8 cellular contexts compared by ENCODE assay signal in the genomic region with DNA sequence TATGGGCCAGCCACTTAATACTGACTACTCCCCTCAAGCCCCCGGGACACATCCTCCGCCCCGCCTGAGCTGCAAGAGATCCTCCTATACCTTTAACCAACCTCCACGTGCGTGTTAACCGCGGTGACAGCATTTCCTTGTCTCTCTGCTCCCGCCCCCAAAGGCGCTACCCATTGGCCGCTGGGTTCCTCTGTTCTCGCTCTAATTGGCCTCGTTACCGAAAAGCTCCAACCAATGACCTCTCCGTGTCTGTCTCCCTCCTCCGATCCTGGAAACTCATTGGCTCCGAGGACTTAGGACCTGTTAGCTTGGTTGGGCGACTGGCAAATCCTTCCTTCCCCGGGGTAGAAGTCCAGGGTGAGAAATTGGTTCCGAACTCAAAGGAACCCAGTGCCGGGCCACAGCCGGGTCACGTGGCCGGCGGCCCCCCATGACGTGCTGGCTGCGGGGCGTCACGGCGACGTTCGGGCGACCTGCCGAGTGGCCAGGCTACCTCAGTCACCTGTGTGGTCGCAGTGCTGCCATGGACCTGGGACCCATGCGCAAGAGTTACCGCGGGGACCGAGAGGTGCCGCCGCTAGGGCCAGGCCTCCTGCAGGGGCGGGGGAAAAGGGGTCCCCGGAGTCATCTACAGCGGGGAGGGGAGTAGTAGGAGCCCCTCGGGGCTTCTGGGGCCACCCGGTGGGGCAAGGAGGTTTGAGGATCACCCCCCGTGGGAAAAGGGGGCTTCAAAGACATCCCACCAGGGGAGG. TPM values are rescaled to one million over a fixed set of nuclear protein-coding genes. Genes with fewer than 3 reads are reported as not detected.
A peak's percentile ranks its signal among the peaks of the same experiment; 100 is the strongest.
DNase-seq lines count a peak whose midpoint lies in the region; ATAC-seq and TF ChIP-seq lines count a peak whose summit lies in the region.

Gene PNPO, plus strand, starts transcription at position 326 of the 752 bp plus-strand sequence. Its CDS starts 105 bp downstream, at position 431.

- peak within 1 kb of the TSS; percentile 97 for H3K27ac Mint-ChIP-seq in activated T-cell treated with anti-CD3 and anti-CD28 coated beads, Interleukin-2, amount 50 U/mL, for 24 hours

- peak within 1 kb of the TSS; percentile 94 for H3K4me2 ChIP-seq in PC-9

- no peaks in the 10 kb centered on the region for H3K9me2 ChIP-seq in PC-9 (ENCODE audit: insufficient read depth)

- H3K27ac ChIP-seq in PC-9 (peak within 1 kb of the TSS; percentile 33), esophagus (ENCODE audit: low read depth in 2 of 2, low read length in 1 of 2) (peak within 1 kb of the TSS; percentile 37 to 87)

- no peaks in the 10 kb centered on the region for H3K27me3 Mint-ChIP-seq in activated T-cell treated with anti-CD3 and anti-CD28 coated beads, Interleukin-2, amount 50 U/mL, for 24 hours

- H3K27me3 ChIP-seq in PC-9 (ENCODE audit: insufficient read depth, low read depth) (no peaks in the 10 kb centered on the region), esophagus (ENCODE audit: control insufficient read depth in 1 of 2, insufficient read depth in 2 of 2, low read length in 2 of 2) (no peaks in the 10 kb centered on the region), mucosa of stomach (ENCODE audit: control insufficient read depth, insufficient read depth, low read length) (no peaks in the 10 kb centered on the region)

- peak; percentile 100 for DNase-seq in DMS53 (lab: John Stamatoyannopoulos, UW)
- peak; percentile 99 for DNase-seq in Jurkat, Clone E6-1 (ENCODE audit: low read depth, low spot score)
- peak; percentile 88 to 96 for DNase-seq in PC-9
- peak; percentile 92 for DNase-seq in activated T-cell treated with anti-CD3 and anti-CD28 coated beads, Interleukin-2, amount 50 U/mL, for 24 hours
- peak; percentile 81 to 83 for DNase-seq in stimulated activated CD8-positive, alpha-beta memory T cell treated with anti-CD3 and anti-CD28 coated beads, Interleukin-7, amount 100 ng/mL, for 1 hour (ENCODE audit: low read depth in 2 of 2)

- peaks cover 41% of the 10 kb centered on the region for H3K36me3 Mint-ChIP-seq in activated T-cell treated with anti-CD3 and anti-CD28 coated beads, Interleukin-2, amount 50 U/mL, for 24 hours (ENCODE audit: low read depth)

- H3K36me3 ChIP-seq in PC-9 (ENCODE audit: low read depth) (peaks cover 4% of the 10 kb centered on the region), esophagus (ENCODE audit: control insufficient read depth in 2 of 2, insufficient read depth in 2 of 2, low read length in 1 of 2) (peaks cover 0 to 3% of the 10 kb centered on the region in 2 donors), mucosa of stomach (ENCODE audit: control insufficient read depth, insufficient read depth, low read length) (peaks cover under 1% of the 10 kb centered on the region)

- WGBS in esophagus, 2 donors: 1% methylated on average over 41 to 46 of the region's 46 CpGs

- H3K9me3 ChIP-seq in PC-9 (ENCODE audit: insufficient read depth, low read depth) (no peaks in the 10 kb centered on the region), esophagus (ENCODE audit: control insufficient read depth in 2 of 2, insufficient read depth in 1 of 2, low read depth in 1 of 2, low read length in 1 of 2) (no peaks in the 10 kb centered on the region), mucosa of stomach (ENCODE audit: control insufficient read depth, low read length) (no peaks in the 10 kb centered on the region)

- no peaks in the 10 kb centered on the region for H4K20me1 ChIP-seq in PC-9 (ENCODE audit: insufficient read depth)

- peaks cover 70% of the 10 kb centered on the region for H3K4me1 Mint-ChIP-seq in activated T-cell treated with anti-CD3 and anti-CD28 coated beads, Interleukin-2, amount 50 U/mL, for 24 hours (ENCODE audit: low read depth)

- BruUV-seq in PC-9 (replicated peaks; lab: Mats Ljungman, UMichigan): TSS peak; percentile 47

- peak; percentile 92 for ATAC-seq in GM21619 (IDR thresholded peaks at IDR 0.05; ENCODE audit: unreplicated experiment)

- peak within 1 kb of the TSS; percentile 89 for H3K4me3 Mint-ChIP-seq in activated T-cell treated with anti-CD3 and anti-CD28 coated beads, Interleukin-2, amount 50 U/mL, for 24 hours

- peak within 1 kb of the TSS; percentile 84 for H3K4me3 ChIP-seq in Jurkat, Clone E6-1 (ENCODE audit: low read length)
- peak within 1 kb of the TSS; percentile 87 for H3K4me3 ChIP-seq in PC-9
- peak within 1 kb of the TSS; percentile 71 to 77 for H3K4me3 ChIP-seq in esophagus (ENCODE audit: low read depth in 1 of 2, low read length in 2 of 2)
- peak within 1 kb of the TSS; percentile 28 for H3K4me3 ChIP-seq in mucosa of stomach (ENCODE audit: low read length)

- no peak; the same call in 1 of the 2 replicates for TF ChIP-seq CTCF in PC-9 (conservative IDR thresholded peaks at IDR 0.05)

- H3K79me2 ChIP-seq in PC-9 (ENCODE audit: low read depth): peaks cover 33% of the 10 kb centered on the region

- peak within 1 kb of the TSS; percentile 79 for H3K9ac ChIP-seq in mucosa of stomach (ENCODE audit: low read length)

- peaks cover 37% of the 10 kb centered on the region for H3F3A ChIP-seq in PC-9 (ENCODE audit: insufficient read depth, low read depth)

- CTCF ChIA-PET in PC-9 (lab: Charles Lee): interaction anchor here (0.6 to 1.2 kb wide), 2 partner anchors 29 to 48 kb away, joined by 3 read pairs; partner anchors contain the start of gene CDK5RAP3

- peak within 1 kb of the TSS; percentile 87 for H2AFZ ChIP-seq in PC-9

- H3K9me3 Mint-ChIP-seq in activated T-cell treated with anti-CD3 and anti-CD28 coated beads, Interleukin-2, amount 50 U/mL, for 24 hours: peaks cover 6% of the 10 kb centered on the region

- POLR2A ChIA-PET in PC-9 (lab: Charles Lee; ENCODE audit: unreplicated experiment): interaction anchor here (0.6 to 1.0 kb wide), 5 partner anchors 10 to 951 kb away, joined by 3 to 4 read pairs (median 3); partner anchors contain the start of gene ATP5MC1

- H3K4me1 ChIP-seq in PC-9 (replicated peaks; ENCODE audit: insufficient read depth) (peaks cover 57% of the 10 kb centered on the region), esophagus (ENCODE audit: control insufficient read depth in 2 of 2, insufficient read depth in 2 of 2, low read length in 1 of 2) (peaks cover 0 to 2% of the 10 kb centered on the region in 2 donors), mucosa of stomach (ENCODE audit: control insufficient read depth, insufficient read depth, low read length) (peaks cover 17% of the 10 kb centered on the region)

- intact Hi-C loops in PC-9 (cut with micrococcal nuclease; ENCODE audit: unreplicated experiment): loop anchor here (10.0 kb wide), 1 partner anchor 673 kb away; the partner anchor contains the start of genes HOXB7 and HOXB8

RNA-seq across cellular contexts. Expression of gene PNPO, which starts in this region (rescaled TPM):
- 23.6 TPM for polyA plus RNA-seq in Jurkat, Clone E6-1 (2012; ENCODE audit: insufficient read depth, insufficient read length)
- 40.2 and 44.1 TPM in 2 replicates for total RNA-seq in PC-9 (2021)
- 1 to 10 TPM; 9.5 to 9.6 TPM for polyA plus RNA-seq in esophagus

Comparison
In these comparisons a context has a peak if more than half of its experiments do, and no peak if none do; other contexts are left out.
1. Peak in every context shown above with its lines: DNase-seq, ATAC-seq, H3K4me3 ChIP-seq and H3K27ac ChIP-seq.
2. H3K4me3 ChIP-seq: peak in every context shown above with its lines; median percentile 87 in PC-9; 84 in Jurkat, Clone E6-1; 74 in esophagus; 28 in mucosa of stomach.